ENCODE assay signal across 17 cellular contexts in the genomic region with DNA sequence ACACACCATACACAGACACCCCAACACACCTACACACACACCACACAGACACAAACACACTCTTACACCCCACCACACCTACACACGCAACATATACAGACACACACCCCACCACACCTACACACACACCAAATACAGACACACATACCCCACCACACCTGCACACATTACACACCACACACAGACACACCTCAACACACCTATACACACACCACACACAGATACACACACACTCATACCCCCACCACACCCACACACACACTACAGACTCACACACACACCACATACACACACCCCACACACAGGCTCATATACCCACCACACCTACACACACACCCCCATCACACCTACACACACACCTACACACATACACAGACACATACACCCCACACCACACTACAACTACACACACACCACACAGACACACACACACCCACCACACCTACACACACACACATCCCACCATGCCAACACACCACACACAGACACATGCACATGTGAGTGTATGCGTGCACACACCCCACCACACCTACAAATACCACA.
"Had no signal": no experiment of that assay in that cellular context is flagged by ENCODE, and none has a peak within 500 bp of the region (broad histone marks: within the 10 kb centered on the region; RNA-seq: fewer than 3 reads in every experiment).

No MANE protein-coding gene starts in this region.

- DNase-seq: activated CD4-positive, alpha-beta T cell treated with anti-CD3 and anti-CD28 coated beads for 36 hours; activated CD8-positive, alpha-beta memory T cell treated with anti-CD3 and anti-CD28 coated beads, Interleukin-2, amount 50 U/mL, for 48 hours; activated CD8-positive, alpha-beta T cell treated with anti-CD3 and anti-CD28 coated beads, Interleukin-2, amount 10 ng/mL, durations not matched to agents 7 days and 5 days; activated naive CD4-positive, alpha-beta T cell treated with Interleukin-2 at 50 U/mL for 16 hours; caudate nucleus; cortex of kidney; effector CD8-positive, alpha-beta T cell; kidney; left ventricle myocardium superior; small intestine; T-cell had no signal

- H3K36me3 ChIP-seq: right atrium auricular region had no signal

- H3K27ac Mint-ChIP-seq: activated CD4-positive, alpha-beta T cell treated with anti-CD3 and anti-CD28 coated beads for 36 hours; activated CD8-positive, alpha-beta T cell treated with anti-CD3 and anti-CD28 coated beads, Interleukin-2, amount 10 ng/mL, durations not matched to agents 7 days and 5 days; mesothelial cell of epicardium; T-cell had no signal

- H3K27me3 Mint-ChIP-seq: activated CD4-positive, alpha-beta T cell treated with anti-CD3 and anti-CD28 coated beads for 36 hours; T-cell had no signal

- H3K79me2 ChIP-seq: hepatocyte had no signal

- H3K9me3 Mint-ChIP-seq: mesothelial cell of epicardium, T-cell had no signal

- H2AFZ ChIP-seq: hepatocyte had no signal

- H3K9me3 ChIP-seq: right atrium auricular region, tibial nerve had no signal

- ATAC-seq: activated CD4-positive, alpha-beta T cell treated with anti-CD3 and anti-CD28 coated beads for 36 hours; activated CD8-positive, alpha-beta T cell treated with anti-CD3 and anti-CD28 coated beads, Interleukin-2, amount 10 ng/mL, durations not matched to agents 7 days and 5 days; left ventricle myocardium superior; T-cell had no signal

- H3K4me3 Mint-ChIP-seq: activated CD4-positive, alpha-beta T cell treated with anti-CD3 and anti-CD28 coated beads for 36 hours; activated CD8-positive, alpha-beta T cell treated with anti-CD3 and anti-CD28 coated beads, Interleukin-2, amount 10 ng/mL, durations not matched to agents 7 days and 5 days; mesothelial cell of epicardium; T-cell had no signal

- H3K36me3 Mint-ChIP-seq: T-cell had no signal

- FAIRE-seq: kidney, small intestine had no signal

- H3K27me3 ChIP-seq: hepatocyte, right atrium auricular region, tibial nerve had no signal

- H3K4me1 ChIP-seq: right atrium auricular region had no signal

- H3K4me3 ChIP-seq: hepatocyte, right atrium auricular region, tibial nerve had no signal

- H3K4me2 ChIP-seq: hepatocyte had no signal

- H3K27ac ChIP-seq: epithelial cell of prostate, hepatocyte, right atrium auricular region, VCaP had no signal
